9 cellular contexts compared by ENCODE assay signal in genomic region chr10:130141878-130142277, GRCh38. TPM values are rescaled to one million over a fixed set of nuclear protein-coding genes. Genes with fewer than 3 reads are reported as not detected.
A peak's percentile ranks its signal among the peaks of the same experiment; 100 is the strongest.
DNase-seq lines count a peak whose midpoint lies in the region; ATAC-seq lines count a peak whose summit lies in the region.
"Had no signal": no experiment of that assay in that cellular context is flagged by ENCODE, and none has a peak within 500 bp of the region (broad histone marks: within the 10 kb centered on the region; RNA-seq: fewer than 3 reads in every experiment).

No MANE protein-coding gene starts in this region.

- peak overlapping the region; percentile 66 for H3K4me3 Mint-ChIP-seq in activated T-helper 17 cell treated with anti-CD3 and anti-CD28 coated beads, Interleukin-2, amount 50 U/mL, for 72 hours

- DNase-seq in ELR (ENCODE audit: low read depth) (peak; percentile 39), Ammon's horn (ENCODE audit: low spot score) (no peak), D341Med (ENCODE audit: low spot score) (no peak), occipital lobe (lab: John Stamatoyannopoulos, UW) (no peak), NCI-H2081 treated with DMSO at 0.1 percent for 48 hours (lab: John Stamatoyannopoulos, UW) (no peak)
- DNase-seq: NCI-H2171 had no signal

- peak overlapping the region; percentile 61 for H3K27ac Mint-ChIP-seq in activated T-helper 17 cell treated with anti-CD3 and anti-CD28 coated beads, Interleukin-2, amount 50 U/mL, for 72 hours

- H3K4me1 Mint-ChIP-seq in activated T-helper 17 cell treated with anti-CD3 and anti-CD28 coated beads, Interleukin-2, amount 50 U/mL, for 72 hours: peaks cover 33% of the 10 kb centered on the region

- peaks cover 74% of the 10 kb centered on the region for H3K36me3 Mint-ChIP-seq in activated T-helper 17 cell treated with anti-CD3 and anti-CD28 coated beads, Interleukin-2, amount 50 U/mL, for 72 hours (ENCODE audit: low read depth)

- H3K9me3 Mint-ChIP-seq in activated T-helper 17 cell treated with anti-CD3 and anti-CD28 coated beads, Interleukin-2, amount 50 U/mL, for 72 hours: no peaks in the 10 kb centered on the region

- ATAC-seq in GM19324 (IDR thresholded peaks at IDR 0.05; ENCODE audit: low FRiP score, unreplicated experiment) (peak; percentile 93), HG03039 (IDR thresholded peaks at IDR 0.05; ENCODE audit: unreplicated experiment) (peak; percentile 83)
- ATAC-seq in activated T-helper 17 cell treated with anti-CD3 and anti-CD28 coated beads, Interleukin-2, amount 50 U/mL, for 72 hours (replicated peaks): peak; percentile 56

- H3K27me3 Mint-ChIP-seq in activated T-helper 17 cell treated with anti-CD3 and anti-CD28 coated beads, Interleukin-2, amount 50 U/mL, for 72 hours: no peaks in the 10 kb centered on the region

RNA-seq across cellular contexts. Expression of gene GLRX3, which starts 5.7 kb away (rescaled TPM):
- 100 to 1,000 TPM in 1 of 2 donors, 10 to 100 TPM in 1; 66.7 to 112 TPM for total RNA-seq in activated T-helper 17 cell treated with anti-CD3 and anti-CD28 coated beads, Interleukin-2, amount 50 U/mL, for 72 hours
- 49.0 TPM for total RNA-seq in occipital lobe

RNA-seq across cellular contexts. Expression of gene C10orf143, which starts 31.2 kb away (rescaled TPM):
- 1 to 10 TPM in 1 of 2 donors, under 1 TPM in 1; 0.95 to 2.0 TPM for total RNA-seq in activated T-helper 17 cell treated with anti-CD3 and anti-CD28 coated beads, Interleukin-2, amount 50 U/mL, for 72 hours
- total RNA-seq in occipital lobe: 1.1 TPM
